26 cellular contexts compared by ENCODE assay signal in genomic region chr6:167435209-167435728, GRCh38.
"Had no signal": no experiment of that assay in that cellular context is flagged by ENCODE, and none has a peak within 500 bp of the region (broad histone marks: within the 10 kb centered on the region; RNA-seq: fewer than 3 reads in every experiment).

No MANE protein-coding gene starts in this region.

- H3K27me3 ChIP-seq: colonic mucosa, ovary, testis, tibial artery, upper lobe of left lung, uterus had no signal

- H3K4me1 Mint-ChIP-seq: naive thymus-derived CD8-positive, alpha-beta T cell; nephron progenitor cell; stimulated activated memory B cell treated with anti-CD40 and anti-IgM and Interleukin-4, amounts not matched to agents 10 μg/mL and 1 μg/mL and 100 μg/mL, for 72 hours had no signal

- H3K27ac Mint-ChIP-seq: naive thymus-derived CD8-positive, alpha-beta T cell; nephron progenitor cell; stimulated activated memory B cell treated with anti-CD40 and anti-IgM and Interleukin-4, amounts not matched to agents 10 μg/mL and 1 μg/mL and 100 μg/mL, for 72 hours had no signal

- DNase-seq: colonic mucosa; dermis blood vessel endothelial cell; effector memory CD4-positive, alpha-beta T cell; head of caudate nucleus; left ventricle myocardium superior; lower lobe of right lung; naive thymus-derived CD8-positive, alpha-beta T cell; nephron progenitor cell; occipital lobe; ovary; posterior cingulate gyrus; psoas muscle; right cardiac atrium; spleen; stimulated activated CD4-positive, alpha-beta T cell treated with anti-CD3 and anti-CD28 coated beads, Interleukin-4, amount 100 ng/mL, for 4 hours; stimulated activated naive CD8-positive, alpha-beta T cell treated with anti-CD3 and anti-CD28 coated beads, Interleukin-15, Interleukin-2, amounts not matched to agents 100 U/mL and 50 U/mL, for 24 hours; substantia nigra; testis; tibial artery; upper lobe of left lung; uterus had no signal

- H3K36me3 ChIP-seq: colonic mucosa, lower lobe of right lung, ovary, spleen, tibial artery, upper lobe of left lung, uterus had no signal

- H3K27ac ChIP-seq: colonic mucosa, lower lobe of right lung, ovary, psoas muscle, skin epidermis, spleen, testis, tibial artery, upper lobe of left lung, uterus had no signal

- H3K4me3 ChIP-seq: colonic mucosa, lower lobe of right lung, ovary, psoas muscle, skin epidermis, spleen, testis, tibial artery, upper lobe of left lung, uterus had no signal

- ATAC-seq: left ventricle myocardium superior; lower lobe of right lung; naive thymus-derived CD8-positive, alpha-beta T cell; psoas muscle; right cardiac atrium; stimulated activated memory B cell treated with anti-CD40 and anti-IgM and Interleukin-4, amounts not matched to agents 10 μg/mL and 1 μg/mL and 100 μg/mL, for 72 hours; stimulated activated naive CD8-positive, alpha-beta T cell treated with anti-CD3 and anti-CD28 coated beads, Interleukin-15, Interleukin-2, amounts not matched to agents 100 U/mL and 50 U/mL, for 24 hours had no signal

- FAIRE-seq: endothelial cell of umbilical vein, frontal cortex, keratinocyte had no signal

- H3K4me1 ChIP-seq: colonic mucosa, lower lobe of right lung, psoas muscle, spleen, testis, tibial artery, upper lobe of left lung, uterus had no signal

- H3K4me3 Mint-ChIP-seq: naive thymus-derived CD8-positive, alpha-beta T cell; nephron progenitor cell; stimulated activated memory B cell treated with anti-CD40 and anti-IgM and Interleukin-4, amounts not matched to agents 10 μg/mL and 1 μg/mL and 100 μg/mL, for 72 hours had no signal

- H3K9me3 ChIP-seq: colonic mucosa, lower lobe of right lung, ovary, psoas muscle, spleen, testis, tibial artery, upper lobe of left lung, uterus had no signal

- H3K36me3 Mint-ChIP-seq: naive thymus-derived CD8-positive, alpha-beta T cell; stimulated activated memory B cell treated with anti-CD40 and anti-IgM and Interleukin-4, amounts not matched to agents 10 μg/mL and 1 μg/mL and 100 μg/mL, for 72 hours had no signal
